Comparison of ENCODE assay signal across 31 cellular contexts in the genomic region with DNA sequence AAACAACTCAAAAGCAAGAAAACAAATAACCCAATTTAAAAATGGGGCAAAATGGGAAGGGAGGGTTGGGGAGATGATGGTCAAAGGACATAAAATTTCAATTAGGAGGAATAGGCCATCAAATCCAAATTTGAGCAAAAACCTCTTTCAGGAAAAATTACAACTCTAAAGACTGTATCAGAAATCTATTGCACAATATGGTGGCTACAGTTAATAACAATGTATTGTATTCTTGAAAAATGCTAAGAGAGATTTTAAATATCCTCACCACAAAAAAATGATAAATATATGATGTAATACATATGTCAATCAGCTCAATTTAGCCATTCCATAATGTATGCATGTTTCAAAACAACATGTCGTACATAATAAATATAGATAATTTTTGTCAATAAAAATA.
"Had no signal": no experiment of that assay in that cellular context is flagged by ENCODE, and none has a peak within 500 bp of the region (broad histone marks: within the 10 kb centered on the region; RNA-seq: fewer than 3 reads in every experiment).

No MANE protein-coding gene starts in this region.

- H3K4me1 Mint-ChIP-seq: activated naive CD8-positive, alpha-beta T cell treated with anti-CD3 and anti-CD28 coated beads for 36 hours; activated naive CD8-positive, alpha-beta T cell treated with anti-CD3 and anti-CD28 coated beads, Interleukin-2, amount 50 U/mL, for 24 hours had no signal

- H3K4me3 Mint-ChIP-seq: activated CD8-positive, alpha-beta T cell treated with anti-CD3 and anti-CD28 coated beads for 36 hours; activated naive CD8-positive, alpha-beta T cell treated with anti-CD3 and anti-CD28 coated beads for 36 hours; activated naive CD8-positive, alpha-beta T cell treated with anti-CD3 and anti-CD28 coated beads, Interleukin-2, amount 50 U/mL, for 24 hours; activated T-cell treated with anti-CD3 and anti-CD28 coated beads, Interleukin-2, amount 50 U/mL, for 4 hours; activated T-helper 17 cell treated with anti-CD3 and anti-CD28 coated beads, Interleukin-2, amount 50 U/mL, for 72 hours; WTC11 had no signal

- H3K36me3 ChIP-seq: adrenal gland, colonic mucosa, gastrocnemius medialis had no signal

- H3K27ac Mint-ChIP-seq: activated CD8-positive, alpha-beta T cell treated with anti-CD3 and anti-CD28 coated beads for 36 hours; activated naive CD8-positive, alpha-beta T cell treated with anti-CD3 and anti-CD28 coated beads for 36 hours; activated naive CD8-positive, alpha-beta T cell treated with anti-CD3 and anti-CD28 coated beads, Interleukin-2, amount 50 U/mL, for 24 hours; activated T-helper 17 cell treated with anti-CD3 and anti-CD28 coated beads, Interleukin-2, amount 50 U/mL, for 72 hours; WTC11 had no signal

- ATAC-seq: activated CD8-positive, alpha-beta T cell treated with anti-CD3 and anti-CD28 coated beads for 36 hours; activated naive CD8-positive, alpha-beta T cell treated with anti-CD3 and anti-CD28 coated beads, Interleukin-2, amount 50 U/mL, for 24 hours; activated T-cell treated with anti-CD3 and anti-CD28 coated beads, Interleukin-2, amount 50 U/mL, for 4 hours; activated T-helper 17 cell treated with anti-CD3 and anti-CD28 coated beads, Interleukin-2, amount 50 U/mL, for 72 hours; body of pancreas; esophagus mucosa; gastrocnemius medialis; heart left ventricle; WTC11 had no signal

- H3K27ac ChIP-seq: adrenal gland, body of pancreas, colonic mucosa, heart left ventricle, VCaP had no signal

- H3K4me1 ChIP-seq: adrenal gland, body of pancreas, colonic mucosa had no signal

- DNase-seq: activated CD4-positive, alpha-beta T cell treated with anti-CD3 and anti-CD28 coated beads for 1 hour; activated CD4-positive, alpha-beta T cell treated with anti-CD3 and anti-CD28 coated beads for 4 hours; activated CD4-positive, alpha-beta T cell treated with anti-CD3 and anti-CD28 coated beads, Interleukin-2, amount 50 U/mL, for 1 hour; activated CD4-positive, alpha-beta T cell treated with anti-CD3 and anti-CD28 coated beads, Interleukin-2, amount 50 U/mL, for 48 hours; activated CD8-positive, alpha-beta memory T cell treated with anti-CD3 and anti-CD28 coated beads for 24 hours; activated CD8-positive, alpha-beta T cell treated with anti-CD3 and anti-CD28 coated beads for 36 hours; activated effector memory CD4-positive, alpha-beta T cell treated with Interleukin-2 at 50 U/mL for 16 hours; activated gamma-delta T cell treated with Interleukin-2 at 50 U/mL for 16 hours; activated naive CD4-positive, alpha-beta T cell treated with anti-CD3 and anti-CD28 coated beads, Interleukin-2, amount 50 U/mL, for 16 hours; activated naive CD4-positive, alpha-beta T cell treated with Interleukin-2 at 50 U/mL for 16 hours; activated naive CD8-positive, alpha-beta T cell treated with anti-CD3 and anti-CD28 coated beads for 36 hours; activated naive CD8-positive, alpha-beta T cell treated with anti-CD3 and anti-CD28 coated beads, Interleukin-2, amount 50 U/mL, for 24 hours; activated T-cell treated with anti-CD3 and anti-CD28 coated beads, Interleukin-2, amount 50 U/mL, for 4 hours; adrenal gland; amygdala; aorta; body of pancreas; central memory CD4-positive, alpha-beta T cell; cerebellar nuclear complex; colonic mucosa; effector CD8-positive, alpha-beta T cell; foreskin fibroblast; gastrocnemius medialis; glutamatergic neuron; heart left ventricle; T-helper 1 cell; T-helper 2 cell had no signal

- H3K4me3 ChIP-seq: adrenal gland, body of pancreas, colonic mucosa, gastrocnemius medialis, heart left ventricle had no signal

- H3K9me3 ChIP-seq: adrenal gland, body of pancreas, colonic mucosa, gastrocnemius medialis, heart left ventricle had no signal

- H3K27me3 Mint-ChIP-seq: activated CD8-positive, alpha-beta T cell treated with anti-CD3 and anti-CD28 coated beads for 36 hours; activated naive CD8-positive, alpha-beta T cell treated with anti-CD3 and anti-CD28 coated beads for 36 hours; activated naive CD8-positive, alpha-beta T cell treated with anti-CD3 and anti-CD28 coated beads, Interleukin-2, amount 50 U/mL, for 24 hours; activated T-helper 17 cell treated with anti-CD3 and anti-CD28 coated beads, Interleukin-2, amount 50 U/mL, for 72 hours had no signal

- H3K9me3 Mint-ChIP-seq: activated CD8-positive, alpha-beta T cell treated with anti-CD3 and anti-CD28 coated beads for 36 hours; activated naive CD8-positive, alpha-beta T cell treated with anti-CD3 and anti-CD28 coated beads for 36 hours; activated naive CD8-positive, alpha-beta T cell treated with anti-CD3 and anti-CD28 coated beads, Interleukin-2, amount 50 U/mL, for 24 hours; activated T-cell treated with anti-CD3 and anti-CD28 coated beads, Interleukin-2, amount 50 U/mL, for 4 hours; activated T-helper 17 cell treated with anti-CD3 and anti-CD28 coated beads, Interleukin-2, amount 50 U/mL, for 72 hours; WTC11 had no signal

- H3K27me3 ChIP-seq: adrenal gland, body of pancreas, colonic mucosa, gastrocnemius medialis, heart left ventricle had no signal
